1 cellular context compared by ENCODE assay signal in genomic region chr4:40152642-40153041, GRCh38.
A peak's percentile ranks its signal among the peaks of the same experiment; 100 is the strongest.
TF ChIP-seq lines count a peak whose summit lies in the region.

No MANE protein-coding gene starts in this region.

TF ChIP-seq in GM12878, 131 proteins besides CTCF, POLR2A, EP300 and RAD21:
- TF ChIP-seq RUNX3 (IDR thresholded peaks at IDR 0.05; ENCODE audit: low read length), result peak; percentile 68
- no peak for TF ChIP-seq ELK1 (IDR thresholded peaks at IDR 0.05; ENCODE audit: low read depth, low read length)
